In the genomic region with DNA sequence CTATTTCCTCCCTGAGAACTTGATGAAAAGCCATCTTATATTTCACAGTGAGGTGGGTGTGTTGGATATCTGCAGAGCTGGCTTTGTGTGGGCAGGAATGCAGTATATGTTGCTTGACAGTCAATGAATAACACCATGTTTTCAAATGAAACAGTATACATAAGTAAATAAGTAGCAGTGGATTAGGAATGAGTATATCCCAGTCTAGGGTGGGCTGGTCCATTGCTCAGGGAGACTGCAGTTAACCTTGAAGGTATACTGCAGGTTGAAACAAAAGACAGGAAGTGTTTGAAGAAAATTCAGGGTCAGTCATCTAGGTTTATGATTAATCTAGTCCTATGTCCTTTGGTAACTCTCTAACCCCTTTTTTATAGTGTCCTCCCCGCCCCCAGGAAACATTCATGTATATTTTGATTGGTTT, we compare ENCODE assay signal across 1 cellular context.
TF ChIP-seq lines count a peak whose summit lies in the region.

No MANE protein-coding gene starts in this region.

TF ChIP-seq in WTC11, 78 proteins besides CTCF, POLR2A, EP300 and RAD21 (continued from another document):
- TF ChIP-seq, protein P1, sequence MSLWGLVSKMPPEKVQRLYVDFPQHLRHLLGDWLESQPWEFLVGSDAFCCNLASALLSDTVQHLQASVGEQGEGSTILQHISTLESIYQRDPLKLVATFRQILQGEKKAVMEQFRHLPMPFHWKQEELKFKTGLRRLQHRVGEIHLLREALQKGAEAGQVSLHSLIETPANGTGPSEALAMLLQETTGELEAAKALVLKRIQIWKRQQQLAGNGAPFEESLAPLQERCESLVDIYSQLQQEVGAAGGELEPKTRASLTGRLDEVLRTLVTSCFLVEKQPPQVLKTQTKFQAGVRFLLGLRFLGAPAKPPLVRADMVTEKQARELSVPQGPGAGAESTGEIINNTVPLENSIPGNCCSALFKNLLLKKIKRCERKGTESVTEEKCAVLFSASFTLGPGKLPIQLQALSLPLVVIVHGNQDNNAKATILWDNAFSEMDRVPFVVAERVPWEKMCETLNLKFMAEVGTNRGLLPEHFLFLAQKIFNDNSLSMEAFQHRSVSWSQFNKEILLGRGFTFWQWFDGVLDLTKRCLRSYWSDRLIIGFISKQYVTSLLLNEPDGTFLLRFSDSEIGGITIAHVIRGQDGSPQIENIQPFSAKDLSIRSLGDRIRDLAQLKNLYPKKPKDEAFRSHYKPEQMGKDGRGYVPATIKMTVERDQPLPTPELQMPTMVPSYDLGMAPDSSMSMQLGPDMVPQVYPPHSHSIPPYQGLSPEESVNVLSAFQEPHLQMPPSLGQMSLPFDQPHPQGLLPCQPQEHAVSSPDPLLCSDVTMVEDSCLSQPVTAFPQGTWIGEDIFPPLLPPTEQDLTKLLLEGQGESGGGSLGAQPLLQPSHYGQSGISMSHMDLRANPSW (CRISPR knock-in tag; conservative IDR thresholded peaks at IDR 0.05; ENCODE audit: low read depth): no peak
- TF ChIP-seq TP53 (CRISPR knock-in tag; IDR thresholded peaks at IDR 0.05) (no peak), NR1H2 (CRISPR knock-in tag; IDR thresholded peaks at IDR 0.05) (no peak), ESRRA (CRISPR knock-in tag; IDR thresholded peaks at IDR 0.05; ENCODE audit: borderline replicate concordance) (no peak), ZNF416 (CRISPR knock-in tag; IDR thresholded peaks at IDR 0.05) (no peak), ZNF396 (CRISPR knock-in tag; IDR thresholded peaks at IDR 0.05; ENCODE audit: borderline replicate concordance) (no peak), GRHL2 (CRISPR knock-in tag; IDR thresholded peaks at IDR 0.05; ENCODE audit: insufficient replicate concordance, severe bottlenecking) (no peak), CREB1 (CRISPR knock-in tag; IDR thresholded peaks at IDR 0.05) (no peak)
